In genomic region chr7:123557631-123558505, GRCh38 we compare ENCODE assay signal across 8 cellular contexts. TPM values are rescaled to one million over a fixed set of nuclear protein-coding genes. Genes with fewer than 3 reads are reported as not detected.
DNase-seq lines count a peak whose midpoint lies in the region; ATAC-seq lines count a peak whose summit lies in the region.

Gene NDUFA5, minus strand, starts transcription at chr7:123557818. Its CDS starts 23 bp downstream, at chr7:123557795.

- H3K4me3 Mint-ChIP-seq in memory B cell: peak within 1 kb of the TSS; percentile 11

- peaks cover 2% of the 10 kb centered on the region for H3K27me3 Mint-ChIP-seq in memory B cell

- peaks cover 7% of the 10 kb centered on the region for H3K36me3 Mint-ChIP-seq in memory B cell

- ATAC-seq in GM21390 (IDR thresholded peaks at IDR 0.05; ENCODE audit: unreplicated experiment) (peak; percentile 98), memory B cell (ENCODE audit: low read depth) (peak; percentile 96)

- H3K4me1 ChIP-seq in endocrine pancreas (ENCODE audit: control insufficient read depth, insufficient read depth, low read length): peaks cover 13% of the 10 kb centered on the region

- peaks cover 9% of the 10 kb centered on the region for H3K4me1 Mint-ChIP-seq in memory B cell

- no peak within 1 kb of the TSS for H3K27ac Mint-ChIP-seq in memory B cell

- H3K36me3 ChIP-seq in endocrine pancreas (ENCODE audit: control insufficient read depth, insufficient read depth, low read length): no peaks in the 10 kb centered on the region

- peak within 1 kb of the TSS; percentile 94 for H3K9ac ChIP-seq in endocrine pancreas (ENCODE audit: control insufficient read depth, insufficient read depth, low read length)

- no peaks in the 10 kb centered on the region for H3K9me3 ChIP-seq in endocrine pancreas (ENCODE audit: control insufficient read depth, low read length)

- H3K27me3 ChIP-seq in endocrine pancreas (ENCODE audit: control insufficient read depth, insufficient read depth, low read length): no peaks in the 10 kb centered on the region

- peak; percentile 92 for DNase-seq in Caki2 (ENCODE audit: low read depth)
- DNase-seq in HUDEP-2 (lab: John Stamatoyannopoulos, UW; ENCODE audit: unreplicated experiment in 76 of 76): peak; percentile 11 to 99 (median 95)
- DNase-seq in NOMO-1 treated with dmso at 0.1 percent for 144 hours (lab: John Stamatoyannopoulos, UW; ENCODE audit: unreplicated experiment): peak; percentile 52
- DNase-seq in activated CD8-positive, alpha-beta memory T cell treated with anti-CD3 and anti-CD28 coated beads for 48 hours (ENCODE audit: low read depth in 2 of 3, low spot score in 2 of 3): peak; percentile 72 to 76 (median 73)
- DNase-seq in memory B cell (ENCODE audit: low spot score in 2 of 2): peak; percentile 94 to 99
- DNase-seq in stimulated activated CD8-positive, alpha-beta memory T cell treated with anti-CD3 and anti-CD28 coated beads, Interleukin-12 subunit alpha, Interleukin-12 subunit beta, amount 100 ng/mL, for 24 hours (ENCODE audit: extremely low read depth): peak; percentile 82

- H3K9me3 Mint-ChIP-seq in memory B cell: no peaks in the 10 kb centered on the region

- in situ Hi-C loops in Caki2 (cut with HindIII; ENCODE audit: low pct_unique_long_range_greater_than_20kb, low sequenced_read_pairs): no loop called here

- H3K4me3 ChIP-seq in endocrine pancreas (ENCODE audit: control insufficient read depth, insufficient read depth, low read length): peak within 1 kb of the TSS; percentile 98

RNA-seq across cellular contexts. Expression of gene NDUFA5, which starts in this region (rescaled TPM):
- 44.3 and 47.3 TPM in 2 replicates for total RNA-seq in Caki2 (2014; rRNA removed; shearing (Covaris generic); ENCODE audit: low replicate concordance)

Comparison
In these comparisons a context has a peak if more than half of its experiments do, and no peak if none do; other contexts are left out.
1. Peak in every context shown above with its lines: DNase-seq, ATAC-seq and H3K4me3 ChIP-seq.